12 cellular contexts compared by ENCODE assay signal in genomic region chr4:107760281-107760947, GRCh38. TPM values are rescaled to one million over a fixed set of nuclear protein-coding genes. Genes with fewer than 3 reads are reported as not detected.
DNase-seq lines count a peak whose midpoint lies in the region; ATAC-seq, FAIRE-seq and TF ChIP-seq lines count a peak whose summit lies in the region.
"Had no signal": no experiment of that assay in that cellular context is flagged by ENCODE, and none has a peak within 500 bp of the region (broad histone marks: within the 10 kb centered on the region; RNA-seq: fewer than 3 reads in every experiment).

No MANE protein-coding gene starts in this region.

- no peak for FAIRE-seq in small intestine (lab: Jason Lieb, UNC)

- no peak overlapping the region for H3K27ac ChIP-seq in foreskin keratinocyte
- no peak overlapping the region for H3K27ac ChIP-seq in small intestine (ENCODE audit: low read depth in 1 of 2, low read length in 1 of 2)

- no peak overlapping the region for H3K4me3 ChIP-seq in small intestine (ENCODE audit: low read depth in 1 of 2, low read length in 2 of 2)

- H3K9me3 ChIP-seq in small intestine (ENCODE audit: control insufficient read depth, low read depth), result no peaks in the 10 kb centered on the region

- H3K4me1 ChIP-seq in foreskin keratinocyte (no peaks in the 10 kb centered on the region), small intestine (ENCODE audit: control insufficient read depth in 2 of 2, insufficient read depth in 1 of 2, low read depth in 1 of 2, low read length in 1 of 2) (no peaks in the 10 kb centered on the region)

- DNase-seq in SHP77 (lab: John Stamatoyannopoulos, UW) (peak; percentile 13 to 36), SHP77 treated with DMSO at 0.1 percent for 48 hours (lab: John Stamatoyannopoulos, UW) (no peak), foreskin keratinocyte (no peak), small intestine (peak; percentile 59), DMS79 (lab: John Stamatoyannopoulos, UW) (no peak), HCEC 1CT (no peak), erythroblast (lab: John Stamatoyannopoulos, UW) (no peak)
- DNase-seq: H7, hypothalamus, natural killer cell, NCI-H1417 had no signal

- H3K27me3 ChIP-seq in foreskin keratinocyte (no peaks in the 10 kb centered on the region), small intestine (ENCODE audit: control insufficient read depth in 2 of 2, insufficient read depth in 2 of 2, low read length in 2 of 2) (no peaks in the 10 kb centered on the region)

- WGBS in small intestine, 3 donors, result 58 to 79% (median 70%) methylated on average over 10 of the region's 10 CpGs

- TF ChIP-seq CTCF in foreskin keratinocyte (conservative IDR thresholded peaks at IDR 0.05), result peak; percentile 49

- ATAC-seq in SK-N-SH treated with all-trans-retinoic acid at 6 μM for 48 hours, result peak; percentile 61; the same call in 1 of the 3 replicates
- no peak for ATAC-seq in foreskin keratinocyte
- ATAC-seq: natural killer cell had no signal

- no peaks in the 10 kb centered on the region for H3K36me3 ChIP-seq in small intestine (ENCODE audit: control insufficient read depth in 2 of 2, insufficient read depth in 2 of 2, low read length in 2 of 2)

- TF ChIP-seq POLR2A in erythroblast (IDR thresholded peaks at IDR 0.05; ENCODE audit: low read length), result no peak

TF ChIP-seq in SK-N-SH treated with all-trans-retinoic acid at 6 μM for 48 hours, 23 proteins besides CTCF, POLR2A, EP300 and RAD21:
- no peak for TF ChIP-seq ESRRG (CRISPR knock-in tag; IDR thresholded peaks at IDR 0.05)
- TF ChIP-seq POU6F1 (CRISPR knock-in tag; IDR thresholded peaks at IDR 0.05; ENCODE audit: borderline replicate concordance, low read depth), result no peak
- TF ChIP-seq ZFP3 (CRISPR knock-in tag; IDR thresholded peaks at IDR 0.05), result no peak
- no peak for TF ChIP-seq CSRNP3 (CRISPR knock-in tag; IDR thresholded peaks at IDR 0.05)
- TF ChIP-seq ZNF8 (CRISPR knock-in tag; IDR thresholded peaks at IDR 0.05), result no peak
- TF ChIP-seq ZC3H10 (CRISPR knock-in tag; IDR thresholded peaks at IDR 0.05), result no peak
- TF ChIP-seq PPARA (CRISPR knock-in tag; IDR thresholded peaks at IDR 0.05; ENCODE audit: borderline replicate concordance), result no peak
- no peak for TF ChIP-seq ZNF70 (CRISPR knock-in tag; IDR thresholded peaks at IDR 0.05)
- no peak for TF ChIP-seq TOX (CRISPR knock-in tag; IDR thresholded peaks at IDR 0.05; ENCODE audit: borderline replicate concordance)
- no peak for TF ChIP-seq PATZ1 (CRISPR knock-in tag; IDR thresholded peaks at IDR 0.05; ENCODE audit: borderline replicate concordance)
- no peak for TF ChIP-seq ARNTL (CRISPR knock-in tag; IDR thresholded peaks at IDR 0.05; ENCODE audit: borderline replicate concordance, low read depth)
- TF ChIP-seq BACH2 (CRISPR knock-in tag; IDR thresholded peaks at IDR 0.05; ENCODE audit: borderline replicate concordance), result no peak
- no peak for TF ChIP-seq OSR1 (CRISPR knock-in tag; IDR thresholded peaks at IDR 0.05)

RNA-seq across cellular contexts. Expression of gene PAPSS1, which starts 40.4 kb away (rescaled TPM):
- total RNA-seq in foreskin keratinocyte, result 67.6 and 73.4 TPM in 2 replicates
- 36.2 and 38.9 TPM in 2 replicates for polyA plus RNA-seq in foreskin keratinocyte
- polyA plus RNA-seq in small intestine, result 10 to 100 TPM; 15.4 to 25.9 (median 17.7) TPM

Comparison
In these comparisons a context has a peak if more than half of its experiments do, and no peak if none do; other contexts are left out.
1. DNase-seq: peak in SHP77 (2 of 2) and small intestine (single experiment); none in SHP77 treated with DMSO at 0.1 percent for 48 hours (single experiment), foreskin keratinocyte (0 of 2), DMS79 (single experiment), HCEC 1CT (single experiment) and erythroblast (0 of 2).